ENCODE assay signal across 9 cellular contexts in genomic region chr5:180670586-180671359, GRCh38. TPM values are rescaled to one million over a fixed set of nuclear protein-coding genes. Genes with fewer than 3 reads are reported as not detected.
DNase-seq lines count a peak whose midpoint lies in the region; ATAC-seq and TF ChIP-seq lines count a peak whose summit lies in the region.
"Had no signal": no experiment of that assay in that cellular context is flagged by ENCODE, and none has a peak within 500 bp of the region (broad histone marks: within the 10 kb centered on the region; RNA-seq: fewer than 3 reads in every experiment).

No MANE protein-coding gene starts in this region.

- no peak overlapping the region for H3K27ac ChIP-seq in AG04450 (ENCODE audit: low read depth, low read length)

- CTCF ChIA-PET in AG04450 (lab: Charles Lee), result interaction anchor here (0.7 kb wide), 1 partner anchor 376 kb away, joined by 3 read pairs; no protein-coding TSS in a partner anchor

- H3K9me3 ChIP-seq in AG04450 (ENCODE audit: control insufficient read depth, insufficient read depth, low read length), result no peaks in the 10 kb centered on the region; the same call in 1 of the 2 replicates

- TF ChIP-seq CTCF in AG04450 (IDR thresholded peaks at IDR 0.05; ENCODE audit: low read depth, low read length) (peak; percentile 47), GM12875 (IDR thresholded peaks at IDR 0.05; ENCODE audit: borderline replicate concordance, insufficient read depth, low read depth, low read length) (peak; percentile 79), fibroblast of mammary gland (conservative IDR thresholded peaks at IDR 0.05; ENCODE audit: control insufficient read depth, insufficient read depth, low read depth, low read length) (peak; percentile 54)

- no peak for ATAC-seq in GM18861 (IDR thresholded peaks at IDR 0.05; ENCODE audit: unreplicated experiment)
- no peak for ATAC-seq in GM19328 (IDR thresholded peaks at IDR 0.05; ENCODE audit: unreplicated experiment)

- POLR2A ChIA-PET in AG04450 (lab: Yijun Ruan, JAX), result no interaction called here

- H3K27me3 ChIP-seq in AG04450 (ENCODE audit: control insufficient read depth, insufficient read depth, low read length), result peaks cover 5% of the 10 kb centered on the region

- DNase-seq in AG04450 (ENCODE audit: low read depth, low spot score) (no peak), NCI-H460 (ENCODE audit: extremely low read depth, low read depth) (peak; percentile 59), fibroblast of mammary gland (ENCODE audit: low read depth) (peak; percentile 48), nucleus accumbens (lab: John Stamatoyannopoulos, UW) (peak in 42 of 56 donors; percentile 2 to 76 (median 26))
- DNase-seq in activated CD8-positive, alpha-beta memory T cell treated with anti-CD3 and anti-CD28 coated beads, Interleukin-2, amount 50 U/mL, for 4 hours, result peak; percentile 59
- DNase-seq: naive B cell had no signal

- H3K4me3 ChIP-seq in AG04450 (ENCODE audit: low read depth, low read length) (no peak overlapping the region), GM12875 (ENCODE audit: low read depth, low read length) (no peak overlapping the region), fibroblast of mammary gland (ENCODE audit: control insufficient read depth, low read depth, low read length) (no peak overlapping the region)

RNA-seq across cellular contexts. Expression of gene FLT4, which starts 21.4 kb away (rescaled TPM):
- not detected in 2 replicates for polyA plus RNA-seq in AG04450 (2011; rRNA removed)
- polyA minus RNA-seq in AG04450 (2011; rRNA and poly(A)+ RNA removed), result 0.18 TPM in 1 of 2 replicates, not detected in the other
- 4.1 and 6.0 TPM in 2 replicates for total RNA-seq in NCI-H460 (2014; rRNA removed; shearing (Covaris generic))
- polyA plus RNA-seq in NCI-H460 (2014; cell fraction: nucleus; rRNA removed), result 38.2 and 49.6 TPM in 2 replicates
